Comparison of ENCODE assay signal across 26 cellular contexts in the genomic region with DNA sequence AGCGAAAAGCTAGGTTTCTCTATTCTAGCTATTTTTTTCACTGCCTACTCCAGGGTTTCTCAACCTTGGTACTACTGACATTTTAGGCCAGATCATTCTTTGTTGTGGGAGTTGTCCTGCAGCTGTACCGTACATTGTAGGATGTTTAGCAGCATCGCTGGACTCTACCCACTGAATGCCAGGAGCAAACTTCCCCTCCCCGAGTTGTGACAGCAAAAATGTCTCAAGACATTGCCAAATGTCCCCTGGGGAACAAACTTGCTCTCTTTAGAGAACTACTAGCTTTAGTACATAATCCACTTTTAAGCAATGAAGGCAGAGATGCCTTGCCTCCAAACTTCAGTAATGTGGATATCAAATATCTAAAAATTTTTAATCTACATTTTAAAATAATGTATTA.
"Had no signal": no experiment of that assay in that cellular context is flagged by ENCODE, and none has a peak within 500 bp of the region (broad histone marks: within the 10 kb centered on the region; RNA-seq: fewer than 3 reads in every experiment).

No MANE protein-coding gene starts in this region.

- DNase-seq: colonic mucosa; effector CD8-positive, alpha-beta T cell; endodermal cell; foreskin fibroblast; gastrocnemius medialis; head of caudate nucleus; naive B cell; occipital lobe; ovary; psoas muscle; right cardiac atrium; sigmoid colon; stimulated activated CD4-positive, alpha-beta T cell treated with anti-CD3 and anti-CD28 coated beads, Interleukin-2, amount 100 ng/mL, for 24 hours; stimulated activated CD4-positive, alpha-beta T cell treated with anti-CD3 and anti-CD28 coated beads, Interleukin-4, amount 100 ng/mL, for 4 hours; stimulated activated naive B cell treated with anti-CD40 and anti-IgM and Interleukin-4, amounts not matched to agents 10 μg/mL and 1 μg/mL and 100 μg/mL, for 72 hours; transverse colon had no signal

- H3K36me3 Mint-ChIP-seq: memory B cell had no signal

- FAIRE-seq: keratinocyte had no signal

- H3K9me3 ChIP-seq: colonic mucosa, gastrocnemius medialis, mucosa of descending colon, ovary, psoas muscle, sigmoid colon, transverse colon, vagina had no signal

- ATAC-seq: esophagus mucosa; gastrocnemius medialis; mucosa of descending colon; psoas muscle; right cardiac atrium; stimulated activated naive B cell treated with anti-CD40 and anti-IgM and Interleukin-4, amounts not matched to agents 10 μg/mL and 1 μg/mL and 100 μg/mL, for 72 hours had no signal

- H3K27me3 Mint-ChIP-seq: dendritic cell treated with granulocyte-macrophage colony-stimulating factor and Interleukin-4, amounts not matched to agents 40 ng/mL and 50 ng/mL, for 4 days; stimulated activated naive CD8-positive, alpha-beta T cell treated with anti-CD3 and anti-CD28 coated beads, Interleukin-15, Interleukin-2, amounts not matched to agents 100 ng/mL and 50 ng/mL, for 24 hours had no signal

- H3K27me3 ChIP-seq: colonic mucosa, gastrocnemius medialis, ovary, sigmoid colon, transverse colon, vagina had no signal

- H3K27ac ChIP-seq: colonic mucosa, epithelial cell of prostate, gastrocnemius medialis, ovary, psoas muscle, sigmoid colon, transverse colon, vagina had no signal

- H3K36me3 ChIP-seq: colonic mucosa, gastrocnemius medialis, ovary, sigmoid colon, transverse colon, vagina had no signal

- H3K27ac Mint-ChIP-seq: dendritic cell treated with granulocyte-macrophage colony-stimulating factor and Interleukin-4, amounts not matched to agents 40 ng/mL and 50 ng/mL, for 4 days; endodermal cell; memory B cell; nephron; stimulated activated naive B cell treated with anti-CD40 and anti-IgM and Interleukin-4, amounts not matched to agents 10 μg/mL and 1 μg/mL and 100 μg/mL, for 72 hours; stimulated activated naive CD8-positive, alpha-beta T cell treated with anti-CD3 and anti-CD28 coated beads, Interleukin-15, Interleukin-2, amounts not matched to agents 100 ng/mL and 50 ng/mL, for 24 hours had no signal

- H3K4me3 Mint-ChIP-seq: dendritic cell treated with granulocyte-macrophage colony-stimulating factor and Interleukin-4, amounts not matched to agents 40 ng/mL and 50 ng/mL, for 4 days; endodermal cell; memory B cell; naive B cell; nephron; stimulated activated naive B cell treated with anti-CD40 and anti-IgM and Interleukin-4, amounts not matched to agents 10 μg/mL and 1 μg/mL and 100 μg/mL, for 72 hours; stimulated activated naive CD8-positive, alpha-beta T cell treated with anti-CD3 and anti-CD28 coated beads, Interleukin-15, Interleukin-2, amounts not matched to agents 100 ng/mL and 50 ng/mL, for 24 hours had no signal

- H3K4me3 ChIP-seq: colonic mucosa, gastrocnemius medialis, lung, mucosa of descending colon, ovary, psoas muscle, sigmoid colon, transverse colon, vagina had no signal

- H3K4me1 Mint-ChIP-seq: endodermal cell; memory B cell; naive B cell; stimulated activated naive B cell treated with anti-CD40 and anti-IgM and Interleukin-4, amounts not matched to agents 10 μg/mL and 1 μg/mL and 100 μg/mL, for 72 hours had no signal

- H3K4me1 ChIP-seq: colonic mucosa, gastrocnemius medialis, psoas muscle, sigmoid colon, transverse colon, vagina had no signal
